In genomic region chr2:10520154-10520553, GRCh38 we compare ENCODE assay signal across 14 cellular contexts.
DNase-seq lines count a peak whose midpoint lies in the region; ATAC-seq and TF ChIP-seq lines count a peak whose summit lies in the region.
"Had no signal": no experiment of that assay in that cellular context is flagged by ENCODE, and none has a peak within 500 bp of the region (broad histone marks: within the 10 kb centered on the region; RNA-seq: fewer than 3 reads in every experiment).

No MANE protein-coding gene starts in this region.

- H3K4me3 Mint-ChIP-seq in Calu3 (ENCODE audit: low read depth, unreplicated experiment), result no peak overlapping the region
- H3K4me3 Mint-ChIP-seq: IgD-negative memory B cell; naive thymus-derived CD8-positive, alpha-beta T cell had no signal

- BruUV-seq in Calu3 (replicated peaks; lab: Mats Ljungman, UMichigan), result no TSS peak

- CTCF ChIA-PET in Calu3 (lab: Charles Lee), result interaction anchor here (1.7 kb wide), 1 partner anchor 12 kb away, joined by 3 read pairs; no protein-coding TSS in a partner anchor

- peaks cover 3% of the 10 kb centered on the region for H3K9me3 Mint-ChIP-seq in Calu3 (ENCODE audit: low read depth, unreplicated experiment)

- no peak overlapping the region for H3K27ac Mint-ChIP-seq in Calu3 (ENCODE audit: unreplicated experiment)
- H3K27ac Mint-ChIP-seq: IgD-negative memory B cell had no signal

- peaks cover 27% of the 10 kb centered on the region for H3K27me3 Mint-ChIP-seq in Calu3 (ENCODE audit: unreplicated experiment)

- ATAC-seq in GM18861 (IDR thresholded peaks at IDR 0.05; ENCODE audit: unreplicated experiment), result no peak
- ATAC-seq: naive thymus-derived CD8-positive, alpha-beta T cell had no signal

- peak; percentile 58 for TF ChIP-seq CTCF in Calu3 (IDR thresholded peaks at IDR 0.05; ENCODE audit: unreplicated experiment)
- TF ChIP-seq CTCF in GM12873 (IDR thresholded peaks at IDR 0.05; ENCODE audit: insufficient read depth, low read depth, low read length, missing control alignments), result peak; percentile 45

- DNase-seq in Calu3, result no peak
- peak; percentile 26 for DNase-seq in SW480 (ENCODE audit: low spot score)
- DNase-seq in left kidney (ENCODE audit: low read depth, low spot score), result peak; percentile 70
- no peak for DNase-seq in putamen (ENCODE audit: low spot score)
- no peak for DNase-seq in central memory CD4-positive, alpha-beta T cell
- DNase-seq: activated CD4-positive, alpha-beta T cell treated with anti-CD3 and anti-CD28 coated beads, Interleukin-2, amount 50 U/mL, for 4 hours; DMS153; NCI-H524 treated with DMSO at 0.1 percent for 48 hours; spleen; SW 1271 had no signal

- no peaks in the 10 kb centered on the region for H3K4me1 Mint-ChIP-seq in Calu3 (ENCODE audit: low read depth, unreplicated experiment)
- H3K4me1 Mint-ChIP-seq: IgD-negative memory B cell had no signal

- intact Hi-C loops in Calu3 (cut with micrococcal nuclease; ENCODE audit: unreplicated experiment), result no loop called here

- H3K36me3 Mint-ChIP-seq in Calu3 (ENCODE audit: insufficient read depth, unreplicated experiment), result no peaks in the 10 kb centered on the region

Comparison
In these comparisons a context has a peak if more than half of its experiments do, and no peak if none do; other contexts are left out.
1. DNase-seq: peak in SW480 (single experiment) and left kidney (single experiment); none in Calu3 (single experiment), putamen (single experiment) and central memory CD4-positive, alpha-beta T cell (single experiment).